ENCODE assay signal across 8 cellular contexts in the genomic region with DNA sequence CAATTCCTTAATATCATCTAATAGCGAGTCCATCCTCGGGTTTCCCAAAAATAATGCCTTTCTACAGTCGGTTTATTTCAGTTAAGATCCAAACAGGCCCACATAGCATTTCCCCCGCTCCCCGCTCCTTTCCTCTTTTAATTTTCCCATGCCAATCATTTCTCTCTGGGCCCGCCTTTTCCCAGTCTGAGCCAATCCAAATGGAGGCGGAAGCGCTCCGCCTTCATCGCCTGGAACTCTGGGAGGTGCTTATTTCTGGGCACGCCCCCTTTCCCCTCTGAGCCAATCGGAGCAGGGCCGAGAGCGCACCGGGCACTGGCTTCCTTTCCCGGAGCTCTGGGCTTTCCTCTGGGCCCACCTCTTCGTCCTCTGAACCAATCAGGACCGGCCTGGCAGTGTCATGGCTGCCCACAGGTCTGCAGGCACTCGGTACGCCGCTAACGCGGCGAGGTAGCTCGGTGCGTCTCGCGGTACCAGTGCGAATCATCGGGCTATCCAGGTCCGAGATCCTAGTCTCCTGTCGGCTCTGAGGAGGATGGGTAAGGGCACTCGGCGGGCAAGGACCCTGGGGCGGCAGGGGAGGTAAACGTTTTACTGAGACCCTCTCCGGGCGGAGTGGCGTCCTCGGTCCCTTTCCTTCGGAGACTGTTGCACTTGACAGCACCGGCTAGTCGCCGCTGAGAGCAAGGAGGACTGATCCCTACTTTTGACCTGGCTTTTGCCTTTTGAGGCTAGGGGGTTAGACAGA. TPM values are rescaled to one million over a fixed set of nuclear protein-coding genes. Genes with fewer than 3 reads are reported as not detected.
DNase-seq lines count a peak whose midpoint lies in the region; ATAC-seq, FAIRE-seq and TF ChIP-seq lines count a peak whose summit lies in the region.
"Not testable (repeated sequence)": the region's sequence is repeated elsewhere in the genome, so short reads cannot be mapped to it uniquely, and the experiment has no call there.

A gene with protein sequence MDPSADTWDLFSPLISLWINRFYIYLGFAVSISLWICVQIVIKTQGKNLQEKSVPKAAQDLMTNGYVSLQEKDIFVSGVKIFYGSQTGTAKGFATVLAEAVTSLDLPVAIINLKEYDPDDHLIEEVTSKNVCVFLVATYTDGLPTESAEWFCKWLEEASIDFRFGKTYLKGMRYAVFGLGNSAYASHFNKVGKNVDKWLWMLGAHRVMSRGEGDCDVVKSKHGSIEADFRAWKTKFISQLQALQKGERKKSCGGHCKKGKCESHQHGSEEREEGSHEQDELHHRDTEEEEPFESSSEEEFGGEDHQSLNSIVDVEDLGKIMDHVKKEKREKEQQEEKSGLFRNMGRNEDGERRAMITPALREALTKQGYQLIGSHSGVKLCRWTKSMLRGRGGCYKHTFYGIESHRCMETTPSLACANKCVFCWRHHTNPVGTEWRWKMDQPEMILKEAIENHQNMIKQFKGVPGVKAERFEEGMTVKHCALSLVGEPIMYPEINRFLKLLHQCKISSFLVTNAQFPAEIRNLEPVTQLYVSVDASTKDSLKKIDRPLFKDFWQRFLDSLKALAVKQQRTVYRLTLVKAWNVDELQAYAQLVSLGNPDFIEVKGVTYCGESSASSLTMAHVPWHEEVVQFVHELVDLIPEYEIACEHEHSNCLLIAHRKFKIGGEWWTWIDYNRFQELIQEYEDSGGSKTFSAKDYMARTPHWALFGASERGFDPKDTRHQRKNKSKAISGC (plus strand): TSS at position 390 of the 748 bp plus-strand sequence. CDS start 146 bp downstream, at position 536.

- intact Hi-C loops in mammary epithelial cell (cut with micrococcal nuclease), result loop anchor here (1.0 to 5.0 kb wide), 4 partner anchors 74 to 342 kb away; a partner anchor contains a TSS

- not testable (repeated sequence) for H3K27me3 ChIP-seq in mammary epithelial cell (ENCODE audit: insufficient read depth, low read length); skeletal muscle tissue (ENCODE audit: control insufficient read depth in 3 of 3, insufficient read depth in 3 of 3, low read length in 3 of 3)

- H3K4me2 ChIP-seq in A549 (peak within 1 kb of the TSS; percentile 71), mammary epithelial cell (ENCODE audit: insufficient read depth, low read depth, low read length) (peak within 1 kb of the TSS; percentile 71)

- TF ChIP-seq EP300 in A549 (IDR thresholded peaks at IDR 0.05), result not testable (repeated sequence)

- H3K9me3 ChIP-seq in A549; mammary epithelial cell (replicated peaks; ENCODE audit: insufficient read depth, low read length); iPS-18c (ENCODE audit: control insufficient read depth, insufficient read depth, low read length); skeletal muscle tissue (ENCODE audit: control insufficient read depth in 3 of 3, low read length in 3 of 3): not testable (repeated sequence)

- not testable (repeated sequence) for BruUV-seq in mammary epithelial cell (replicated peaks; lab: Mats Ljungman, UMichigan)

- not testable (repeated sequence) for H3K4me1 ChIP-seq in A549; mammary epithelial cell (ENCODE audit: insufficient read depth, low read length); skeletal muscle tissue (ENCODE audit: control insufficient read depth in 3 of 3, insufficient read depth in 3 of 3, low read length in 3 of 3)

- H3K36me3 ChIP-seq in mammary epithelial cell (ENCODE audit: insufficient read depth, low read length), result not testable (repeated sequence)
- peaks cover 5 to 16% (median 13%) of the 10 kb centered on the region in 3 donors for H3K36me3 ChIP-seq in skeletal muscle tissue (ENCODE audit: control insufficient read depth in 3 of 3, insufficient read depth in 3 of 3, low read length in 3 of 3)

- H2AFZ ChIP-seq in mammary epithelial cell (ENCODE audit: low read depth, low read length), result peak within 1 kb of the TSS; percentile 92

- CTCF ChIA-PET in A549 (lab: Yijun Ruan, JAX), result interaction anchor here (0.6 to 1.2 kb wide), 3 partner anchors 10 to 966 kb away, joined by 3 to 4 read pairs (median 3); no protein-coding TSS in a partner anchor
- CTCF ChIA-PET in mammary epithelial cell (lab: Charles Lee; ENCODE audit: low non-redundant PET), result not testable (repeated sequence)

- TF ChIP-seq CTCF in A549 (IDR thresholded peaks at IDR 0.05); VCaP (conservative IDR thresholded peaks at IDR 0.05); mammary epithelial cell (conservative IDR thresholded peaks at IDR 0.05 in 1 of 2, IDR thresholded peaks at IDR 0.05 in 1 of 2; ENCODE audit: extremely low read depth in 1 of 2, insufficient read depth in 1 of 2, low read depth in 1 of 2, low read length in 2 of 2): not testable (repeated sequence)

- H4K20me1 ChIP-seq in mammary epithelial cell (ENCODE audit: insufficient read depth, low read length), result not testable (repeated sequence)

- not testable (repeated sequence) for TF ChIP-seq RAD21 in A549 (conservative IDR thresholded peaks at IDR 0.05 in 1 of 2, IDR thresholded peaks at IDR 0.05 in 1 of 2)

- in situ Hi-C loops in mammary epithelial cell (cut with MboI; ENCODE audit: low sequenced_read_pairs in 2 of 2), result not testable (repeated sequence)

- H3K27ac ChIP-seq in A549, result peak within 1 kb of the TSS; percentile 82 to 90
- H3K27ac ChIP-seq in VCaP, result peak within 1 kb of the TSS; percentile 82
- H3K27ac ChIP-seq in mammary epithelial cell (ENCODE audit: insufficient read depth, low read depth, low read length), result peak within 1 kb of the TSS; percentile 72
- H3K27ac ChIP-seq in skeletal muscle tissue (ENCODE audit: low read depth, low read length), result peak within 1 kb of the TSS; percentile 80

- POLR2A ChIA-PET in A549 (lab: Yijun Ruan, JAX), result interaction anchor here (0.6 to 3.2 kb wide), 3 partner anchors 20 to 306 kb away, joined by 4 to 15 read pairs (median 6); no protein-coding TSS in a partner anchor

- TF ChIP-seq POLR2A in A549 (IDR thresholded peaks at IDR 0.05; ENCODE audit: low read length), result peak; percentile 87

- H3K9ac ChIP-seq in mammary epithelial cell (ENCODE audit: insufficient read depth, low read length) (peak within 1 kb of the TSS; percentile 84), skeletal muscle tissue (ENCODE audit: low read depth in 1 of 3, low read length in 3 of 3) (peak within 1 kb of the TSS; percentile 82 to 90 (median 89))

- ATAC-seq in A549 (peak; percentile 92 to 97), GM18868 (IDR thresholded peaks at IDR 0.05; ENCODE audit: unreplicated experiment) (peak; percentile 91), HG03135 (IDR thresholded peaks at IDR 0.05; ENCODE audit: unreplicated experiment) (peak; percentile 88)

- under 1% methylated on average over 16 of the region's 44 CpGs for WGBS in A549 (ENCODE audit: missing lambda C conversion rate)
- WGBS in mammary epithelial cell (ENCODE audit: low coverage, missing lambda C conversion rate), result 2% methylated on average over 17 of the region's 44 CpGs

- FAIRE-seq in A549 (lab: Jason Lieb, UNC), result not testable (repeated sequence)

- H3K4me3 ChIP-seq in A549 (peak within 1 kb of the TSS; percentile 86), mammary epithelial cell (replicated peaks in 1 of 3; ENCODE audit: insufficient read depth in 1 of 3, low read depth in 2 of 3, low read length in 3 of 3) (peak within 1 kb of the TSS; percentile 66 to 75 (median 69)), iPS-18c (ENCODE audit: insufficient read depth, low read depth, low read length) (peak within 1 kb of the TSS; percentile 69), skeletal muscle tissue (ENCODE audit: low read length in 3 of 3) (peak within 1 kb of the TSS; percentile 81 to 91 (median 85))

- dilution Hi-C loops in mammary epithelial cell (cut with HindIII; ENCODE audit: low sequenced_read_pairs), result not testable (repeated sequence)

- DNase-seq in A549 (ENCODE audit: low read depth in 1 of 2, low spot score in 1 of 2) (peak; percentile 64 to 98), NCI-H2196 treated with DMSO at 0.1 percent for 48 hours (lab: John Stamatoyannopoulos, UW; ENCODE audit: unreplicated experiment) (peak; percentile 93), mammary epithelial cell (peak; percentile 98)

- peaks cover 48% of the 10 kb centered on the region for H3K79me2 ChIP-seq in mammary epithelial cell (ENCODE audit: insufficient read depth, low read length)

TF ChIP-seq in A549, 52 proteins besides CTCF, POLR2A, EP300 and RAD21 (continues in another document):
- TF ChIP-seq CHD2 (IDR thresholded peaks at IDR 0.05; ENCODE audit: low read length, partially characterized antibody) (peak; percentile 84), PHF8 (IDR thresholded peaks at IDR 0.05; ENCODE audit: borderline replicate concordance, low read depth) (peak; percentile 61; the same call in 1 of the 2 replicates), KDM5A (IDR thresholded peaks at IDR 0.05) (peak; percentile 93)
- TF ChIP-seq, protein P1, sequence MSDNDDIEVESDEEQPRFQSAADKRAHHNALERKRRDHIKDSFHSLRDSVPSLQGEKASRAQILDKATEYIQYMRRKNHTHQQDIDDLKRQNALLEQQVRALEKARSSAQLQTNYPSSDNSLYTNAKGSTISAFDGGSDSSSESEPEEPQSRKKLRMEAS (IDR thresholded peaks at IDR 0.05), result peak; percentile 22; the same call in 1 of the 2 replicates
- TF ChIP-seq, protein P2, sequence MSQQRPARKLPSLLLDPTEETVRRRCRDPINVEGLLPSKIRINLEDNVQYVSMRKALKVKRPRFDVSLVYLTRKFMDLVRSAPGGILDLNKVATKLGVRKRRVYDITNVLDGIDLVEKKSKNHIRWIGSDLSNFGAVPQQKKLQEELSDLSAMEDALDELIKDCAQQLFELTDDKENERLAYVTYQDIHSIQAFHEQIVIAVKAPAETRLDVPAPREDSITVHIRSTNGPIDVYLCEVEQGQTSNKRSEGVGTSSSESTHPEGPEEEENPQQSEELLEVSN (IDR thresholded peaks at IDR 0.05; ENCODE audit: borderline replicate concordance, low read depth), result 0 out of 2 replicates have a peak, but pooled peaks have one; percentile 22

RNA-seq across cellular contexts. Expression of the gene that starts here (rescaled TPM):
- polyA plus RNA-seq in A549 (2011; rRNA removed) (22.8 and 26.9 TPM in 2 replicates), A549 (2017; fragmentation: RNase III; extraction: RNeasy Plus Mini Kit Qiagen cat#74134 plus additional on column Dnase treatment) (15.3 to 15.9 TPM (median 15.6 TPM) in 3 replicates), mammary epithelial cell (10.3 TPM)
- 9.4 and 9.7 TPM in 2 replicates for polyA plus RNA-seq in A549 (2012; cell fraction: cytosol; rRNA removed)
- 9.1 and 11.2 TPM in 2 replicates for polyA plus RNA-seq in A549 (2012; cell fraction: nucleus; rRNA removed)
- 22.6 and 25.7 TPM in 2 replicates for polyA minus RNA-seq in A549 (2011; rRNA and poly(A)+ RNA removed)
- total RNA-seq in mammary epithelial cell (10 to 100 TPM; 13.1 to 13.2 TPM), skeletal muscle tissue (21.9 TPM)
- polyA minus RNA-seq in mammary epithelial cell, result 28.1 TPM

Comparison
In these comparisons a context has a peak if more than half of its experiments do, and no peak if none do; other contexts are left out.
1. Peak in every context shown above with its lines: DNase-seq, ATAC-seq, H3K4me3 ChIP-seq and H3K27ac ChIP-seq.